In the genomic region with DNA sequence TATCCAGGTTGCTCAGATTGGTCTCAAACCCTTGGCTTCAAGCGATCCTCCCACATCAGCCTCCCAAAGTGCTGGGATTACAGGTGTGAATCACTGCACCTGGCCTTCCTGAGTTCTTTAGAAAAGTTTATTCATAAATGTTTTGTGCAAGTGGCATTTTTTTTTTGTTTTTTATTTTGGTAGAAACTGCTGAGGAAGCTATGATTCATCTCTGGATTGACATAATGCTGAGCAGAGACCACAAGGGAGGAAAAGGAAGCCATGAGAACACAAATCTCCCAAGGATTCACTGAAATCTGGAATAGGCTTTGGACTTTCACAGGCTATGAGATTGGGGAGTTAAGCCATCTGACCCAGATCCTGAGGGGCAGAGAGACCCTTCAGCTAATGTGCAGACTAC, we compare ENCODE assay signal across 1 cellular context.
TF ChIP-seq lines count a peak whose summit lies in the region.

No MANE protein-coding gene starts in this region.

TF ChIP-seq in IMR-90, 13 proteins besides CTCF, POLR2A, EP300 and RAD21:
- no peak for TF ChIP-seq CHD1 (IDR thresholded peaks at IDR 0.05; ENCODE audit: low read depth, low read length)
- TF ChIP-seq SMC3 (IDR thresholded peaks at IDR 0.05; ENCODE audit: low read depth, low read length) = no peak
- TF ChIP-seq MAFK (IDR thresholded peaks at IDR 0.05; ENCODE audit: low read depth, low read length) = peak; percentile 56
TF ChIP-seq in IMR-90: peak in this region for 1.
